Comparison of ENCODE assay signal across 8 cellular contexts in genomic region chr2:159712194-159712928, GRCh38. TPM values are rescaled to one million over a fixed set of nuclear protein-coding genes. Genes with fewer than 3 reads are reported as not detected.
A peak's percentile ranks its signal among the peaks of the same experiment; 100 is the strongest.
DNase-seq lines count a peak whose midpoint lies in the region; TF ChIP-seq lines count a peak whose summit lies in the region.

Gene MARCHF7 (plus strand): TSS chr2:159712506. CDS start chr2:159729023, 16,517 bp downstream.

- CTCF ChIA-PET in activated naive CD4-positive, alpha-beta T cell treated with anti-CD3 and anti-CD28 coated beads for 36 hours (lab: Charles Lee) = interaction anchor here (0.5 to 1.5 kb wide), 3 partner anchors 44 to 594 kb away, joined by 3 to 6 read pairs (median 4); no protein-coding TSS in a partner anchor

- H3K9me3 ChIP-seq in suprapubic skin = no peaks in the 10 kb centered on the region

- peak; percentile 97 to 98 for TF ChIP-seq POLR2A in suprapubic skin (IDR thresholded peaks at IDR 0.05)

- TF ChIP-seq EP300 in suprapubic skin (IDR thresholded peaks at IDR 0.05) = no peak

- intact Hi-C loops in activated naive CD4-positive, alpha-beta T cell treated with anti-CD3 and anti-CD28 coated beads for 36 hours (cut with micrococcal nuclease) = loop anchor here (1.0 to 10.0 kb wide), 20 partner anchors 44 to 1860 kb away; partner anchors contain the start of genes CCDC148, PKP4, PSMD14 and RBMS1

- H3K36me3 Mint-ChIP-seq in activated naive CD4-positive, alpha-beta T cell treated with anti-CD3 and anti-CD28 coated beads for 36 hours (ENCODE audit: low read depth) = peaks cover 36% of the 10 kb centered on the region

- peak within 1 kb of the TSS; percentile 100 for H3K27ac ChIP-seq in suprapubic skin

- in situ Hi-C loops in SK-MEL-5 (cut with HindIII; ENCODE audit: low pct_unique_long_range_greater_than_20kb, low sequenced_read_pairs) = loop anchor here (25.0 kb wide), 1 partner anchor 100 kb away; the partner anchor contains the start of gene BAZ2B

- under 1% methylated on average over 35 of the region's 68 CpGs for WGBS in suprapubic skin

- H3K4me1 ChIP-seq in suprapubic skin = peaks cover 54% of the 10 kb centered on the region

- peaks cover 44% of the 10 kb centered on the region for H3K4me1 Mint-ChIP-seq in activated naive CD4-positive, alpha-beta T cell treated with anti-CD3 and anti-CD28 coated beads for 36 hours (ENCODE audit: low read depth)

- H3K27ac Mint-ChIP-seq in activated naive CD4-positive, alpha-beta T cell treated with anti-CD3 and anti-CD28 coated beads for 36 hours = peak within 1 kb of the TSS; percentile 100

- H3K4me3 ChIP-seq in GM06990 (replicated peaks; ENCODE audit: low read depth, low read length) = peak within 1 kb of the TSS; percentile 99
- peak within 1 kb of the TSS; percentile 83 for H3K4me3 ChIP-seq in HFF-Myc (replicated peaks; ENCODE audit: low read depth, low read length)
- peak within 1 kb of the TSS; percentile 99 for H3K4me3 ChIP-seq in suprapubic skin

- no peaks in the 10 kb centered on the region for H3K27me3 Mint-ChIP-seq in activated naive CD4-positive, alpha-beta T cell treated with anti-CD3 and anti-CD28 coated beads for 36 hours (ENCODE audit: low read depth)

- peak within 1 kb of the TSS; percentile 99 for H3K4me3 Mint-ChIP-seq in activated naive CD4-positive, alpha-beta T cell treated with anti-CD3 and anti-CD28 coated beads for 36 hours

- H3K36me3 ChIP-seq in GM06990 (ENCODE audit: control insufficient read depth, insufficient read depth, low read length) = peaks cover 2% of the 10 kb centered on the region; the same call in 1 of the 2 replicates
- H3K36me3 ChIP-seq in suprapubic skin = peaks cover 7% of the 10 kb centered on the region

- H3K9me3 Mint-ChIP-seq in activated naive CD4-positive, alpha-beta T cell treated with anti-CD3 and anti-CD28 coated beads for 36 hours = no peaks in the 10 kb centered on the region

- H3K27me3 ChIP-seq in GM06990 (replicated peaks; ENCODE audit: control insufficient read depth, insufficient read depth, low read length) (no peaks in the 10 kb centered on the region), suprapubic skin (no peaks in the 10 kb centered on the region)

- DNase-seq in GM06990 (ENCODE audit: extremely low read depth, insufficient read length) (peak; percentile 97), HFF-Myc (ENCODE audit: extremely low read depth, low read depth) (peak; percentile 70), MV-4-11 (lab: John Stamatoyannopoulos, UW) (peak; percentile 93), SK-MEL-5 (ENCODE audit: low read depth, low spot score) (peak; percentile 94), germinal center (ENCODE audit: low spot score) (peak; percentile 95), nucleus accumbens (lab: John Stamatoyannopoulos, UW) (peak in 55 of 56 donors; percentile 64 to 97 (median 92)), suprapubic skin (ENCODE audit: low spot score in 2 of 2) (peak; percentile 98 to 99)
- DNase-seq in activated naive CD4-positive, alpha-beta T cell treated with anti-CD3 and anti-CD28 coated beads for 36 hours = peak; percentile 98

- TF ChIP-seq CTCF in GM06990 (IDR thresholded peaks at IDR 0.05; ENCODE audit: insufficient read depth, low read length, poor library complexity, severe bottlenecking) = peak; percentile 59
- TF ChIP-seq CTCF in HFF-Myc (IDR thresholded peaks at IDR 0.05; ENCODE audit: low read depth, low read length, missing control alignments) = peak; percentile 55
- peak; percentile 12 to 41 for TF ChIP-seq CTCF in suprapubic skin (IDR thresholded peaks at IDR 0.05)

RNA-seq across cellular contexts. Expression of gene MARCHF7, which starts in this region (rescaled TPM):
- 76.6 and 81.9 TPM in 2 replicates for total RNA-seq in SK-MEL-5 (2014; rRNA removed; shearing (Covaris generic))
- polyA plus RNA-seq in SK-MEL-5 (2015; cell fraction: cytosol; rRNA removed) = 47.1 and 62.8 TPM in 2 replicates
- polyA plus RNA-seq in SK-MEL-5 (2015; cell fraction: nucleus; rRNA removed) = 142 and 150 TPM in 2 replicates
- 10 to 100 TPM; 81.5 to 82.4 TPM for total RNA-seq in activated naive CD4-positive, alpha-beta T cell treated with anti-CD3 and anti-CD28 coated beads for 36 hours
- 100 to 1,000 TPM in 2 of 4 donors, 10 to 100 TPM in 2; 73.7 to 128 (median 99.6) TPM for total RNA-seq in suprapubic skin

Comparison
In these comparisons a context has a peak if more than half of its experiments do, and no peak if none do; other contexts are left out.
1. Peak in every context shown above with its lines: DNase-seq, H3K4me3 ChIP-seq and H3K27ac ChIP-seq.